1 cellular context compared by ENCODE assay signal in the genomic region with DNA sequence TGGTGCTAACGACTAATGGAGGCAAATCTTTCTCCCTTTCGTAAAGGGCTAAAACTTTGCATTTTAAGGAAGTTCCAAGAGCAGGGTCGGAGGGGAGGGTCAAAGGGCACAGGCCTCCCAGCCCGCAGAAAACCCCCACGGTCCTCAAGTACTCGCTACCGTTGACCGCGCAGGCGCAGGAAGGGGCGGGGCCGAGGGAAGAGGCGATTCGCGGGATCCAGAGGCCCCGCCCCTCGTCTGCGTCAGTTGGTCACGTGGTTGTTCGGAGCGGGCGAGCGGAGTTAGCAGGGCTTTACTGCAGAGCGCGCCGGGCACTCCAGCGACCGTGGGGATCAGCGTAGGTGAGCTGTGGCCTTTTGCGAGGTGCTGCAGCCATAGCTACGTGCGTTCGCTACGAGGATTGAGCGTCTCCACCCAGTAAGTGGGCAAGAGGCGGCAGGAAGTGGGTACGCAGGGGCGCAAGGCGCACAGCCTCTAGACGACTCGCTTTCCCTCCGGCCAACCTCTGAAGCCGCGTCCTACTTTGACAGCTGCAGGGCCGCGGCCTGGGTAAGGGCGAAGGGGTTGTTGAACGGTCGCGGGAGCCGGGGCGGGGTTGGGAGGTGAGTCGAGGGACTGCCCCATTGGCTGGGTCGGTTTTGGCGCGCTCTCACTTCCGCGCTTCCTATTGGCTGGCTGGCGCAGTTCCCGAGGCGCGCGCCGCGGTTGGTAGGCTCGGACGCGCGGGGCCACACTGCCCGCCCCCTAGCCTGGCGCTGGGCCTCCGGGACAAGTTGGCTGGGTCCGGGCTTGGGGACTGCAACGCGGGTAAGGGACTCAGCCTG.
A peak's percentile ranks its signal among the peaks of the same experiment; 100 is the strongest.
TF ChIP-seq lines count a peak whose summit lies in the region.

A gene (plus strand): TSS at position 242 of the 824 bp plus-strand sequence. CDS start 2,310 bp downstream, outside the sequence.

TF ChIP-seq in GM12878, 131 proteins besides CTCF, POLR2A, EP300 and RAD21 (continued from another document and continues in another):
- TF ChIP-seq, protein P1, sequence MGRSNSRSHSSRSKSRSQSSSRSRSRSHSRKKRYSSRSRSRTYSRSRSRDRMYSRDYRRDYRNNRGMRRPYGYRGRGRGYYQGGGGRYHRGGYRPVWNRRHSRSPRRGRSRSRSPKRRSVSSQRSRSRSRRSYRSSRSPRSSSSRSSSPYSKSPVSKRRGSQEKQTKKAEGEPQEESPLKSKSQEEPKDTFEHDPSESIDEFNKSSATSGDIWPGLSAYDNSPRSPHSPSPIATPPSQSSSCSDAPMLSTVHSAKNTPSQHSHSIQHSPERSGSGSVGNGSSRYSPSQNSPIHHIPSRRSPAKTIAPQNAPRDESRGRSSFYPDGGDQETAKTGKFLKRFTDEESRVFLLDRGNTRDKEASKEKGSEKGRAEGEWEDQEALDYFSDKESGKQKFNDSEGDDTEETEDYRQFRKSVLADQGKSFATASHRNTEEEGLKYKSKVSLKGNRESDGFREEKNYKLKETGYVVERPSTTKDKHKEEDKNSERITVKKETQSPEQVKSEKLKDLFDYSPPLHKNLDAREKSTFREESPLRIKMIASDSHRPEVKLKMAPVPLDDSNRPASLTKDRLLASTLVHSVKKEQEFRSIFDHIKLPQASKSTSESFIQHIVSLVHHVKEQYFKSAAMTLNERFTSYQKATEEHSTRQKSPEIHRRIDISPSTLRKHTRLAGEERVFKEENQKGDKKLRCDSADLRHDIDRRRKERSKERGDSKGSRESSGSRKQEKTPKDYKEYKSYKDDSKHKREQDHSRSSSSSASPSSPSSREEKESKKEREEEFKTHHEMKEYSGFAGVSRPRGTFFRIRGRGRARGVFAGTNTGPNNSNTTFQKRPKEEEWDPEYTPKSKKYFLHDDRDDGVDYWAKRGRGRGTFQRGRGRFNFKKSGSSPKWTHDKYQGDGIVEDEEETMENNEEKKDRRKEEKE (IDR thresholded peaks at IDR 0.05), result no peak
- TF ChIP-seq, protein P2, sequence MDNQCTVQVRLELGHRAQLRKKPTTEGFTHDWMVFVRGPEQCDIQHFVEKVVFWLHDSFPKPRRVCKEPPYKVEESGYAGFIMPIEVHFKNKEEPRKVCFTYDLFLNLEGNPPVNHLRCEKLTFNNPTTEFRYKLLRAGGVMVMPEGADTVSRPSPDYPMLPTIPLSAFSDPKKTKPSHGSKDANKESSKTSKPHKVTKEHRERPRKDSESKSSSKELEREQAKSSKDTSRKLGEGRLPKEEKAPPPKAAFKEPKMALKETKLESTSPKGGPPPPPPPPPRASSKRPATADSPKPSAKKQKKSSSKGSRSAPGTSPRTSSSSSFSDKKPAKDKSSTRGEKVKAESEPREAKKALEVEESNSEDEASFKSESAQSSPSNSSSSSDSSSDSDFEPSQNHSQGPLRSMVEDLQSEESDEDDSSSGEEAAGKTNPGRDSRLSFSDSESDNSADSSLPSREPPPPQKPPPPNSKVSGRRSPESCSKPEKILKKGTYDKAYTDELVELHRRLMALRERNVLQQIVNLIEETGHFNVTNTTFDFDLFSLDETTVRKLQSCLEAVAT (IDR thresholded peaks at IDR 0.05), result peak; percentile 72
- no peak for TF ChIP-seq PAX8 (IDR thresholded peaks at IDR 0.05)
- no peak for TF ChIP-seq ZNF24 (IDR thresholded peaks at IDR 0.05)
- peak; percentile 15; the same call in 1 of the 2 replicates for TF ChIP-seq EED (IDR thresholded peaks at IDR 0.05; ENCODE audit: low read depth)
- TF ChIP-seq ESRRA (IDR thresholded peaks at IDR 0.05; ENCODE audit: low read length), result no peak
- no peak for TF ChIP-seq CHD4 (IDR thresholded peaks at IDR 0.05)
- TF ChIP-seq, protein P3, sequence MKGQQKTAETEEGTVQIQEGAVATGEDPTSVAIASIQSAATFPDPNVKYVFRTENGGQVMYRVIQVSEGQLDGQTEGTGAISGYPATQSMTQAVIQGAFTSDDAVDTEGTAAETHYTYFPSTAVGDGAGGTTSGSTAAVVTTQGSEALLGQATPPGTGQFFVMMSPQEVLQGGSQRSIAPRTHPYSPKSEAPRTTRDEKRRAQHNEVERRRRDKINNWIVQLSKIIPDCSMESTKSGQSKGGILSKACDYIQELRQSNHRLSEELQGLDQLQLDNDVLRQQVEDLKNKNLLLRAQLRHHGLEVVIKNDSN (IDR thresholded peaks at IDR 0.05; ENCODE audit: borderline replicate concordance, extremely low read length, insufficient read depth, low read depth, low read length), result peak; percentile 88
- TF ChIP-seq, protein P4, sequence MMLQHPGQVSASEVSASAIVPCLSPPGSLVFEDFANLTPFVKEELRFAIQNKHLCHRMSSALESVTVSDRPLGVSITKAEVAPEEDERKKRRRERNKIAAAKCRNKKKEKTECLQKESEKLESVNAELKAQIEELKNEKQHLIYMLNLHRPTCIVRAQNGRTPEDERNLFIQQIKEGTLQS (IDR thresholded peaks at IDR 0.05; ENCODE audit: borderline replicate concordance, extremely low read depth, low read depth, low read length), result peak; percentile 57; the same call in 1 of the 2 replicates
- TF ChIP-seq EZH2 (IDR thresholded peaks at IDR 0.05; ENCODE audit: borderline replicate concordance, control insufficient read depth, low read depth, low read length), result no peak
- TF ChIP-seq NFYA (IDR thresholded peaks at IDR 0.05; ENCODE audit: borderline replicate concordance, low read depth, low read length), result no peak
- TF ChIP-seq, protein P5, sequence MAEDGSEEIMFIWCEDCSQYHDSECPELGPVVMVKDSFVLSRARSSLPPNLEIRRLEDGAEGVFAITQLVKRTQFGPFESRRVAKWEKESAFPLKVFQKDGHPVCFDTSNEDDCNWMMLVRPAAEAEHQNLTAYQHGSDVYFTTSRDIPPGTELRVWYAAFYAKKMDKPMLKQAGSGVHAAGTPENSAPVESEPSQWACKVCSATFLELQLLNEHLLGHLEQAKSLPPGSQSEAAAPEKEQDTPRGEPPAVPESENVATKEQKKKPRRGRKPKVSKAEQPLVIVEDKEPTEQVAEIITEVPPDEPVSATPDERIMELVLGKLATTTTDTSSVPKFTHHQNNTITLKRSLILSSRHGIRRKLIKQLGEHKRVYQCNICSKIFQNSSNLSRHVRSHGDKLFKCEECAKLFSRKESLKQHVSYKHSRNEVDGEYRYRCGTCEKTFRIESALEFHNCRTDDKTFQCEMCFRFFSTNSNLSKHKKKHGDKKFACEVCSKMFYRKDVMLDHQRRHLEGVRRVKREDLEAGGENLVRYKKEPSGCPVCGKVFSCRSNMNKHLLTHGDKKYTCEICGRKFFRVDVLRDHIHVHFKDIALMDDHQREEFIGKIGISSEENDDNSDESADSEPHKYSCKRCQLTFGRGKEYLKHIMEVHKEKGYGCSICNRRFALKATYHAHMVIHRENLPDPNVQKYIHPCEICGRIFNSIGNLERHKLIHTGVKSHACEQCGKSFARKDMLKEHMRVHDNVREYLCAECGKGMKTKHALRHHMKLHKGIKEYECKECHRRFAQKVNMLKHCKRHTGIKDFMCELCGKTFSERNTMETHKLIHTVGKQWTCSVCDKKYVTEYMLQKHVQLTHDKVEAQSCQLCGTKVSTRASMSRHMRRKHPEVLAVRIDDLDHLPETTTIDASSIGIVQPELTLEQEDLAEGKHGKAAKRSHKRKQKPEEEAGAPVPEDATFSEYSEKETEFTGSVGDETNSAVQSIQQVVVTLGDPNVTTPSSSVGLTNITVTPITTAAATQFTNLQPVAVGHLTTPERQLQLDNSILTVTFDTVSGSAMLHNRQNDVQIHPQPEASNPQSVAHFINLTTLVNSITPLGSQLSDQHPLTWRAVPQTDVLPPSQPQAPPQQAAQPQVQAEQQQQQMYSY (CRISPR knock-in tag; IDR thresholded peaks at IDR 0.05), result no peak
- TF ChIP-seq, protein P6, sequence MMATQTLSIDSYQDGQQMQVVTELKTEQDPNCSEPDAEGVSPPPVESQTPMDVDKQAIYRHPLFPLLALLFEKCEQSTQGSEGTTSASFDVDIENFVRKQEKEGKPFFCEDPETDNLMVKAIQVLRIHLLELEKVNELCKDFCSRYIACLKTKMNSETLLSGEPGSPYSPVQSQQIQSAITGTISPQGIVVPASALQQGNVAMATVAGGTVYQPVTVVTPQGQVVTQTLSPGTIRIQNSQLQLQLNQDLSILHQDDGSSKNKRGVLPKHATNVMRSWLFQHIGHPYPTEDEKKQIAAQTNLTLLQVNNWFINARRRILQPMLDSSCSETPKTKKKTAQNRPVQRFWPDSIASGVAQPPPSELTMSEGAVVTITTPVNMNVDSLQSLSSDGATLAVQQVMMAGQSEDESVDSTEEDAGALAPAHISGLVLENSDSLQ (IDR thresholded peaks at IDR 0.05), result peak; percentile 48; the same call in 1 of the 2 replicates
- TF ChIP-seq HCFC1 (IDR thresholded peaks at IDR 0.05; ENCODE audit: low read length), result no peak
- 0 out of 2 replicates have a peak, but pooled peaks have one; percentile 36 for TF ChIP-seq RFX5 (IDR thresholded peaks at IDR 0.05; ENCODE audit: low read depth, low read length)
- TF ChIP-seq, protein P7, sequence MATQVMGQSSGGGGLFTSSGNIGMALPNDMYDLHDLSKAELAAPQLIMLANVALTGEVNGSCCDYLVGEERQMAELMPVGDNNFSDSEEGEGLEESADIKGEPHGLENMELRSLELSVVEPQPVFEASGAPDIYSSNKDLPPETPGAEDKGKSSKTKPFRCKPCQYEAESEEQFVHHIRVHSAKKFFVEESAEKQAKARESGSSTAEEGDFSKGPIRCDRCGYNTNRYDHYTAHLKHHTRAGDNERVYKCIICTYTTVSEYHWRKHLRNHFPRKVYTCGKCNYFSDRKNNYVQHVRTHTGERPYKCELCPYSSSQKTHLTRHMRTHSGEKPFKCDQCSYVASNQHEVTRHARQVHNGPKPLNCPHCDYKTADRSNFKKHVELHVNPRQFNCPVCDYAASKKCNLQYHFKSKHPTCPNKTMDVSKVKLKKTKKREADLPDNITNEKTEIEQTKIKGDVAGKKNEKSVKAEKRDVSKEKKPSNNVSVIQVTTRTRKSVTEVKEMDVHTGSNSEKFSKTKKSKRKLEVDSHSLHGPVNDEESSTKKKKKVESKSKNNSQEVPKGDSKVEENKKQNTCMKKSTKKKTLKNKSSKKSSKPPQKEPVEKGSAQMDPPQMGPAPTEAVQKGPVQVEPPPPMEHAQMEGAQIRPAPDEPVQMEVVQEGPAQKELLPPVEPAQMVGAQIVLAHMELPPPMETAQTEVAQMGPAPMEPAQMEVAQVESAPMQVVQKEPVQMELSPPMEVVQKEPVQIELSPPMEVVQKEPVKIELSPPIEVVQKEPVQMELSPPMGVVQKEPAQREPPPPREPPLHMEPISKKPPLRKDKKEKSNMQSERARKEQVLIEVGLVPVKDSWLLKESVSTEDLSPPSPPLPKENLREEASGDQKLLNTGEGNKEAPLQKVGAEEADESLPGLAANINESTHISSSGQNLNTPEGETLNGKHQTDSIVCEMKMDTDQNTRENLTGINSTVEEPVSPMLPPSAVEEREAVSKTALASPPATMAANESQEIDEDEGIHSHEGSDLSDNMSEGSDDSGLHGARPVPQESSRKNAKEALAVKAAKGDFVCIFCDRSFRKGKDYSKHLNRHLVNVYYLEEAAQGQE (IDR thresholded peaks at IDR 0.05; ENCODE audit: low read depth, low read length), result peak; percentile 37; the same call in 1 of the 2 replicates
- TF ChIP-seq CBX3 (IDR thresholded peaks at IDR 0.05; ENCODE audit: borderline replicate concordance, low read depth), result no peak
- TF ChIP-seq HDAC6 (IDR thresholded peaks at IDR 0.05; ENCODE audit: unreplicated experiment), result no peak
- no peak for TF ChIP-seq TBL1XR1 (IDR thresholded peaks at IDR 0.05; ENCODE audit: low read depth, low read length)
- peak; percentile 64 for TF ChIP-seq KLF5 (IDR thresholded peaks at IDR 0.05; ENCODE audit: partially characterized antibody)
- TF ChIP-seq ASH2L (IDR thresholded peaks at IDR 0.05; ENCODE audit: borderline replicate concordance, low read depth), result peak; percentile 59; the same call in 1 of the 2 replicates
- peak; percentile 64 for TF ChIP-seq NRF1 (conservative IDR thresholded peaks at IDR 0.05; ENCODE audit: low read depth, low read length)
- TF ChIP-seq, protein P8, sequence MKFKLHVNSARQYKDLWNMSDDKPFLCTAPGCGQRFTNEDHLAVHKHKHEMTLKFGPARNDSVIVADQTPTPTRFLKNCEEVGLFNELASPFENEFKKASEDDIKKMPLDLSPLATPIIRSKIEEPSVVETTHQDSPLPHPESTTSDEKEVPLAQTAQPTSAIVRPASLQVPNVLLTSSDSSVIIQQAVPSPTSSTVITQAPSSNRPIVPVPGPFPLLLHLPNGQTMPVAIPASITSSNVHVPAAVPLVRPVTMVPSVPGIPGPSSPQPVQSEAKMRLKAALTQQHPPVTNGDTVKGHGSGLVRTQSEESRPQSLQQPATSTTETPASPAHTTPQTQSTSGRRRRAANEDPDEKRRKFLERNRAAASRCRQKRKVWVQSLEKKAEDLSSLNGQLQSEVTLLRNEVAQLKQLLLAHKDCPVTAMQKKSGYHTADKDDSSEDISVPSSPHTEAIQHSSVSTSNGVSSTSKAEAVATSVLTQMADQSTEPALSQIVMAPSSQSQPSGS (IDR thresholded peaks at IDR 0.05; ENCODE audit: low read length), result no peak
- peak; percentile 96 for TF ChIP-seq PML (IDR thresholded peaks at IDR 0.05; ENCODE audit: low read length)
- peak; percentile 9 for TF ChIP-seq RELA (IDR thresholded peaks at IDR 0.05; ENCODE audit: borderline replicate concordance, partially characterized antibody)
- TF ChIP-seq IKZF1 (conservative IDR thresholded peaks at IDR 0.05), result peak; percentile 69; the same call in 1 of the 2 replicates
- TF ChIP-seq BRCA1 (IDR thresholded peaks at IDR 0.05; ENCODE audit: low read depth, low read length), result no peak; the same call in 1 of the 2 replicates
- peak; percentile 91 for TF ChIP-seq NBN (IDR thresholded peaks at IDR 0.05)
- TF ChIP-seq MXI1 (IDR thresholded peaks at IDR 0.05; ENCODE audit: low read depth, low read length), result no peak
- peak; percentile 65; the same call in 1 of the 2 replicates for TF ChIP-seq CREM (IDR thresholded peaks at IDR 0.05; ENCODE audit: low read depth)
- 0 out of 2 replicates have a peak, but pooled peaks have one; percentile 6 for TF ChIP-seq TCF3 (IDR thresholded peaks at IDR 0.05; ENCODE audit: borderline replicate concordance, insufficient read depth, low read depth, low read length)
- TF ChIP-seq SREBF2 (IDR thresholded peaks at IDR 0.05; ENCODE audit: low read length), result no peak
- peak; percentile 63; the same call in 1 of the 2 replicates for TF ChIP-seq HDGF (IDR thresholded peaks at IDR 0.05)
- TF ChIP-seq TCF7 (IDR thresholded peaks at IDR 0.05; ENCODE audit: borderline replicate concordance), result no peak
- TF ChIP-seq, protein P9, sequence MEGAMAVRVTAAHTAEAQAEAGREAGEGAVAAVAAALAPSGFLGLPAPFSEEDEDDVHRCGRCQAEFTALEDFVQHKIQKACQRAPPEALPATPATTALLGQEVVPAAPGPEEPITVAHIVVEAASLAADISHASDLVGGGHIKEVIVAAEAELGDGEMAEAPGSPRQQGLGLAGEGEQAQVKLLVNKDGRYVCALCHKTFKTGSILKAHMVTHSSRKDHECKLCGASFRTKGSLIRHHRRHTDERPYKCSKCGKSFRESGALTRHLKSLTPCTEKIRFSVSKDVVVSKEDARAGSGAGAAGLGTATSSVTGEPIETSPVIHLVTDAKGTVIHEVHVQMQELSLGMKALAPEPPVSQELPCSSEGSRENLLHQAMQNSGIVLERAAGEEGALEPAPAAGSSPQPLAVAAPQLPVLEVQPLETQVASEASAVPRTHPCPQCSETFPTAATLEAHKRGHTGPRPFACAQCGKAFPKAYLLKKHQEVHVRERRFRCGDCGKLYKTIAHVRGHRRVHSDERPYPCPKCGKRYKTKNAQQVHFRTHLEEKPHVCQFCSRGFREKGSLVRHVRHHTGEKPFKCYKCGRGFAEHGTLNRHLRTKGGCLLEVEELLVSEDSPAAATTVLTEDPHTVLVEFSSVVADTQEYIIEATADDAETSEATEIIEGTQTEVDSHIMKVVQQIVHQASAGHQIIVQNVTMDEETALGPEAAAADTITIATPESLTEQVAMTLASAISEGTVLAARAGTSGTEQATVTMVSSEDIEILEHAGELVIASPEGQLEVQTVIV (IDR thresholded peaks at IDR 0.05; ENCODE audit: borderline replicate concordance, partially characterized antibody), result peak; percentile 12
- TF ChIP-seq BHLHE40 (IDR thresholded peaks at IDR 0.05; ENCODE audit: borderline replicate concordance in 1 of 2, low read depth in 2 of 2, low read length in 1 of 2), result peak; percentile 52 to 87; a peak in 3 of 4 replicates
- TF ChIP-seq YBX1 (IDR thresholded peaks at IDR 0.05), result no peak
- peak; percentile 99 for TF ChIP-seq RB1 (IDR thresholded peaks at IDR 0.05; ENCODE audit: borderline replicate concordance)
